8 cellular contexts compared by ENCODE assay signal in the genomic region with DNA sequence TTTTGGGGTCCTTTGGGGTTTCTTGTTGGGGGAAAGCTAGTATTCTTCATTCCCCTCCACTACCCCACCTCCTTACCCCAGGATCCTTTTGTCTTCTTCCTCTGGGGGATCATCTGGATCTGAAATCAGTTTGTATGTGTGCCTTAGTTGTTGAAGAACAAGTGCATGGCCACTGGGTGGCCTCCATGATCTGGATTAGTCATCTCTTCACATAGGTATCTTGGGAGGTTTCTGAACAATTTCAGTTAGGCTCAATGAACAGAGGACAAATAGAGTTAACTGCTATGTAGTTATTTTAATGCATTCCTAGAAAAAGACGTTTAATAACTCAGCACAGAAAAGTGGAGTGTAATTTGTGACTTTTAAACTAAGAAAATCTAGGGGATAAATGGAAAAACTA. TPM values are rescaled to one million over a fixed set of nuclear protein-coding genes. Genes with fewer than 3 reads are reported as not detected.
DNase-seq lines count a peak whose midpoint lies in the region; ATAC-seq, FAIRE-seq and TF ChIP-seq lines count a peak whose summit lies in the region.

No MANE protein-coding gene starts in this region.

- no peak overlapping the region for H3K4me3 Mint-ChIP-seq in activated T-helper 1 cell treated with anti-CD3 and anti-CD28 coated beads, Interleukin-12 subunit alpha, Interleukin-12 subunit beta, Interleukin-2, Interleukin-4 antibody, amounts not matched to agents 30 ng/mL and 10 ng/mL and 1 ng/mL, durations not matched to agents 14 hours and 24 hours and 36 hours
- H3K4me3 Mint-ChIP-seq in activated CD8-positive, alpha-beta memory T cell treated with anti-CD3 and anti-CD28 coated beads, Interleukin-2, amount 10 ng/mL, durations not matched to agents 7 days and 5 days: no peak overlapping the region

- no peak overlapping the region for H3K27ac ChIP-seq in endothelial cell of umbilical vein (ENCODE audit: insufficient read depth, low read depth, low read length)

- H3K27me3 Mint-ChIP-seq in activated T-helper 1 cell treated with anti-CD3 and anti-CD28 coated beads, Interleukin-12 subunit alpha, Interleukin-12 subunit beta, Interleukin-2, Interleukin-4 antibody, amounts not matched to agents 30 ng/mL and 10 ng/mL and 1 ng/mL, durations not matched to agents 14 hours and 24 hours and 36 hours (ENCODE audit: insufficient read depth): peaks cover 25% of the 10 kb centered on the region
- peaks cover 35% of the 10 kb centered on the region for H3K27me3 Mint-ChIP-seq in activated CD8-positive, alpha-beta memory T cell treated with anti-CD3 and anti-CD28 coated beads, Interleukin-2, amount 10 ng/mL, durations not matched to agents 7 days and 5 days

- no peaks in the 10 kb centered on the region for H3K9me1 ChIP-seq in endothelial cell of umbilical vein (replicated peaks; ENCODE audit: control insufficient read depth, extremely low read depth, insufficient read depth, low read length)

- H3K27ac Mint-ChIP-seq in activated T-helper 1 cell treated with anti-CD3 and anti-CD28 coated beads, Interleukin-12 subunit alpha, Interleukin-12 subunit beta, Interleukin-2, Interleukin-4 antibody, amounts not matched to agents 30 ng/mL and 10 ng/mL and 1 ng/mL, durations not matched to agents 14 hours and 24 hours and 36 hours: no peak overlapping the region
- H3K27ac Mint-ChIP-seq in activated CD8-positive, alpha-beta memory T cell treated with anti-CD3 and anti-CD28 coated beads, Interleukin-2, amount 10 ng/mL, durations not matched to agents 7 days and 5 days: no peak overlapping the region

- DNase-seq in COR-L47 (lab: John Stamatoyannopoulos, UW): peak; percentile 62
- peak; percentile 42 for DNase-seq in NCI-H1092 treated with DMSO at 0.1 percent for 48 hours (lab: John Stamatoyannopoulos, UW)
- DNase-seq in endothelial cell of umbilical vein (ENCODE audit: low read depth, low spot score): peak; percentile 56
- DNase-seq in activated T-helper 1 cell treated with anti-CD3 and anti-CD28 coated beads, Interleukin-12 subunit alpha, Interleukin-12 subunit beta, Interleukin-2, Interleukin-4 antibody, amounts not matched to agents 30 ng/mL and 10 ng/mL and 1 ng/mL, durations not matched to agents 14 hours and 24 hours and 36 hours (ENCODE audit: low spot score): no peak
- no peak for DNase-seq in GM19238 (ENCODE audit: insufficient read length, low spot score)
- DNase-seq in SK-N-DZ (ENCODE audit: low spot score): no peak
- no peak for DNase-seq in activated CD8-positive, alpha-beta memory T cell treated with anti-CD3 and anti-CD28 coated beads, Interleukin-2, amount 10 ng/mL, durations not matched to agents 7 days and 5 days

- no peak overlapping the region for H3K9ac ChIP-seq in endothelial cell of umbilical vein (replicated peaks; ENCODE audit: extremely low read depth, insufficient read depth, low read length)

- peak; percentile 24 to 39 for TF ChIP-seq CTCF in endothelial cell of umbilical vein (IDR thresholded peaks at IDR 0.05; ENCODE audit: extremely low read depth in 1 of 2, insufficient read depth in 1 of 2, low read depth in 1 of 2, low read length in 2 of 2)

- dilution Hi-C loops in endothelial cell of umbilical vein (cut with MboI; ENCODE audit: extremely low pct_ligation_motif_present, low sequenced_read_pairs): no loop called here

- peaks cover 0 to 8% of the 10 kb centered on the region in 2 experiments for H3K27me3 ChIP-seq in endothelial cell of umbilical vein (ENCODE audit: control insufficient read depth in 2 of 2, insufficient read depth in 2 of 2, low read length in 2 of 2)

- H3K4me2 ChIP-seq in endothelial cell of umbilical vein (ENCODE audit: insufficient read depth, low read length): no peak overlapping the region

- CTCF ChIA-PET in endothelial cell of umbilical vein (lab: Charles Lee): no interaction called here
- CTCF ChIA-PET in activated CD8-positive, alpha-beta memory T cell treated with anti-CD3 and anti-CD28 coated beads, Interleukin-2, amount 10 ng/mL, durations not matched to agents 7 days and 5 days (lab: Charles Lee): no interaction called here

- H3K4me1 Mint-ChIP-seq in activated T-helper 1 cell treated with anti-CD3 and anti-CD28 coated beads, Interleukin-12 subunit alpha, Interleukin-12 subunit beta, Interleukin-2, Interleukin-4 antibody, amounts not matched to agents 30 ng/mL and 10 ng/mL and 1 ng/mL, durations not matched to agents 14 hours and 24 hours and 36 hours (ENCODE audit: low read depth): peaks cover 5% of the 10 kb centered on the region
- peaks cover 2% of the 10 kb centered on the region for H3K4me1 Mint-ChIP-seq in activated CD8-positive, alpha-beta memory T cell treated with anti-CD3 and anti-CD28 coated beads, Interleukin-2, amount 10 ng/mL, durations not matched to agents 7 days and 5 days

- intact Hi-C loops in endothelial cell of umbilical vein (cut with micrococcal nuclease): loop anchor here (1.0 kb wide), 1 partner anchor 87 kb away; no protein-coding TSS in a partner anchor
- intact Hi-C loops in activated T-helper 1 cell treated with anti-CD3 and anti-CD28 coated beads, Interleukin-12 subunit alpha, Interleukin-12 subunit beta, Interleukin-2, Interleukin-4 antibody, amounts not matched to agents 30 ng/mL and 10 ng/mL and 1 ng/mL, durations not matched to agents 14 hours and 24 hours and 36 hours (cut with micrococcal nuclease): loop anchor here (1.0 kb wide), 1 partner anchor 87 kb away; no protein-coding TSS in a partner anchor

- H3K9me3 ChIP-seq in endothelial cell of umbilical vein (replicated peaks; ENCODE audit: control insufficient read depth, insufficient read depth, low read length): no peaks in the 10 kb centered on the region

- no TSS peak for BruUV-seq in endothelial cell of umbilical vein (replicated peaks; lab: Mats Ljungman, UMichigan)

- no peaks in the 10 kb centered on the region for H3K79me2 ChIP-seq in endothelial cell of umbilical vein (ENCODE audit: control insufficient read depth, insufficient read depth, low read length)

- TF ChIP-seq POLR2A in endothelial cell of umbilical vein (IDR thresholded peaks at IDR 0.05; ENCODE audit: low read depth, low read length): no peak

- POLR2A ChIA-PET in endothelial cell of umbilical vein (lab: Charles Lee): no interaction called here

- H2AFZ ChIP-seq in endothelial cell of umbilical vein (ENCODE audit: low read depth, low read length): no peak overlapping the region

- no peaks in the 10 kb centered on the region for H3K4me1 ChIP-seq in endothelial cell of umbilical vein (ENCODE audit: control insufficient read depth, extremely low read depth, insufficient read depth, low read length)

- peak; percentile 49 for ATAC-seq in GM19455 (IDR thresholded peaks at IDR 0.05; ENCODE audit: unreplicated experiment)
- no peak for ATAC-seq in activated CD8-positive, alpha-beta memory T cell treated with anti-CD3 and anti-CD28 coated beads, Interleukin-2, amount 10 ng/mL, durations not matched to agents 7 days and 5 days

- no peaks in the 10 kb centered on the region for H3K36me3 Mint-ChIP-seq in activated T-helper 1 cell treated with anti-CD3 and anti-CD28 coated beads, Interleukin-12 subunit alpha, Interleukin-12 subunit beta, Interleukin-2, Interleukin-4 antibody, amounts not matched to agents 30 ng/mL and 10 ng/mL and 1 ng/mL, durations not matched to agents 14 hours and 24 hours and 36 hours (ENCODE audit: low read depth)
- H3K36me3 Mint-ChIP-seq in activated CD8-positive, alpha-beta memory T cell treated with anti-CD3 and anti-CD28 coated beads, Interleukin-2, amount 10 ng/mL, durations not matched to agents 7 days and 5 days: no peaks in the 10 kb centered on the region

- no peak overlapping the region for H3K4me3 ChIP-seq in endothelial cell of umbilical vein (replicated peaks in 1 of 3; ENCODE audit: insufficient read depth in 1 of 3, low read depth in 1 of 3, low read length in 3 of 3)

- FAIRE-seq in endothelial cell of umbilical vein (lab: Jason Lieb, UNC): peak; percentile 38

- no peaks in the 10 kb centered on the region for H3K36me3 ChIP-seq in endothelial cell of umbilical vein (ENCODE audit: control insufficient read depth in 2 of 2, extremely low read depth in 1 of 2, insufficient read depth in 2 of 2, low read length in 2 of 2)

- no peaks in the 10 kb centered on the region for H3K9me3 Mint-ChIP-seq in activated T-helper 1 cell treated with anti-CD3 and anti-CD28 coated beads, Interleukin-12 subunit alpha, Interleukin-12 subunit beta, Interleukin-2, Interleukin-4 antibody, amounts not matched to agents 30 ng/mL and 10 ng/mL and 1 ng/mL, durations not matched to agents 14 hours and 24 hours and 36 hours
- no peaks in the 10 kb centered on the region for H3K9me3 Mint-ChIP-seq in activated CD8-positive, alpha-beta memory T cell treated with anti-CD3 and anti-CD28 coated beads, Interleukin-2, amount 10 ng/mL, durations not matched to agents 7 days and 5 days (ENCODE audit: low read depth)

- H4K20me1 ChIP-seq in endothelial cell of umbilical vein (replicated peaks; ENCODE audit: control insufficient read depth, extremely low read depth, insufficient read depth, low read length): no peaks in the 10 kb centered on the region

TF ChIP-seq in endothelial cell of umbilical vein, 7 proteins besides CTCF, POLR2A, EP300 and RAD21 (continues in another document):
- TF ChIP-seq MYC (IDR thresholded peaks at IDR 0.05; ENCODE audit: low read depth, low read length) (no peak), FOS (IDR thresholded peaks at IDR 0.05; ENCODE audit: borderline replicate concordance, insufficient read depth, low read length) (peak; percentile 16), JUN (IDR thresholded peaks at IDR 0.05; ENCODE audit: borderline replicate concordance, insufficient read depth, insufficient read length, low read depth) (no peak)

RNA-seq across cellular contexts. Expression of gene VWA5A, which starts 7.1 kb away (rescaled TPM):
- 11.6 and 14.3 TPM in 2 replicates for total RNA-seq in endothelial cell of umbilical vein
- 7.0 and 9.1 TPM in 2 replicates for polyA plus RNA-seq in endothelial cell of umbilical vein
- polyA plus RNA-seq in endothelial cell of umbilical vein (2011; cell fraction: cytosol; rRNA removed): 9.7 and 10.3 TPM in 2 replicates
- 18.4 and 18.6 TPM in 2 replicates for polyA plus RNA-seq in endothelial cell of umbilical vein (2011; cell fraction: nucleus; rRNA removed)
- 30.0 and 65.1 TPM in 2 replicates for polyA plus RNA-seq in endothelial cell of umbilical vein (2012)
- 10.7 and 11.6 TPM in 2 replicates for polyA minus RNA-seq in endothelial cell of umbilical vein
- polyA minus RNA-seq in endothelial cell of umbilical vein (2011; cell fraction: cytosol; rRNA and poly(A)+ RNA removed): 48.4 TPM
- polyA minus RNA-seq in endothelial cell of umbilical vein (2011; cell fraction: nucleus; rRNA and poly(A)+ RNA removed): 7.2 and 10.2 TPM in 2 replicates
- total RNA-seq in activated T-helper 1 cell treated with anti-CD3 and anti-CD28 coated beads, Interleukin-12 subunit alpha, Interleukin-12 subunit beta, Interleukin-2, Interleukin-4 antibody, amounts not matched to agents 30 ng/mL and 10 ng/mL and 1 ng/mL, durations not matched to agents 14 hours and 24 hours and 36 hours: 7.9 and 8.0 TPM in 2 replicates
- polyA plus RNA-seq in SK-N-DZ (2014; cell fraction: cytosol; rRNA removed): 0.36 and 1.0 TPM in 2 replicates
- 0.96 and 2.8 TPM in 2 replicates for polyA plus RNA-seq in SK-N-DZ (2014; cell fraction: nucleus; rRNA removed)
- 1 to 10 TPM; 4.1 to 4.8 TPM for total RNA-seq in activated CD8-positive, alpha-beta memory T cell treated with anti-CD3 and anti-CD28 coated beads, Interleukin-2, amount 10 ng/mL, durations not matched to agents 7 days and 5 days

Comparison
In these comparisons a context has a peak if more than half of its experiments do, and no peak if none do; other contexts are left out.
1. DNase-seq: peak in COR-L47 (single experiment), NCI-H1092 treated with DMSO at 0.1 percent for 48 hours (single experiment) and endothelial cell of umbilical vein (single experiment); none in activated T-helper 1 cell treated with anti-CD3 and anti-CD28 coated beads, Interleukin-12 subunit alpha, Interleukin-12 subunit beta, Interleukin-2, Interleukin-4 antibody, amounts not matched to agents 30 ng/mL and 10 ng/mL and 1 ng/mL, durations not matched to agents 14 hours and 24 hours and 36 hours (single experiment), GM19238 (single experiment), SK-N-DZ (single experiment) and activated CD8-positive, alpha-beta memory T cell treated with anti-CD3 and anti-CD28 coated beads, Interleukin-2, amount 10 ng/mL, durations not matched to agents 7 days and 5 days (single experiment).